Comparison of ENCODE assay signal across 11 cellular contexts in the genomic region with DNA sequence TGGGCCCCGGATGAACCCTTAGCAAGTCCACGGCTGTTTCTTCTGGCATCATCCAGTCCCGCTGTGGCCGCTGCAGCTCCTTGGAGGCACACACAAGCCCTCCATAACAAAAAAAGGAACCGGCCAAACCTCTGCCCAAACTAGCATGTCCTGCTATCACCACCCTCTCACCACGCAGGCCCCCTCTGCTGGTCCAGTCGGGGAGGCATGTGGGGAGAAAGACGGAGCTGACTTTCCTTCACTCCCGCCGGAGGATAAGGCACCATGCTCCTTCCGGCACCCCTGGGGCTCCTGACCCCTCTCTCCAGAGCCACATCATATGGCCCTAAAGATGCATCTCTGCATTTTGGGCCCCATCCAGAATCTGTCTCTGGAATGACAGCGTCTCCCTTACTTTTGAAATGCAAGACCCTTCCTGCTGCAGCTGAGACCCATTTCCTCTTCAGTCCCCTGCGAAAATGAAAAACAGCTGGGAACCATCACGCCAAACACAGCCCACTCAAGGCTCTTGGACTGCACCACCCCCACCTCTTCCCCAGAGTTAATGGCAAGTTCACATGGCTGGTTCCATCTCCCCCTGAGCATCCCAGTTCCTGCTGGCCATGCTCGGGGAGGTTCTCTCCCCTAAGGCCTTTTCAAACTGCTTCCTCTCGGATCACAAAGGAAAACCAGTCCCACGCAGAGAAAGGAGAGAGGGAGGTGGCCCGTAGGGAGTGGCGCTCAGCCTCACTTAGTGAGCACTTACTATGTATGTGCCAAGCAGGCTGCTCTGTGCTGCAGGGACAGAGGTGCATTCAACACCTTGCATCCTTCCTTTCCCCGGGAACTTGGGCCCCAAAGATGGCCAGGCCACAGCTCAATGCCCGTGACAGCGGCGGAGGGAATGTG. TPM values are rescaled to one million over a fixed set of nuclear protein-coding genes. Genes with fewer than 3 reads are reported as not detected.
DNase-seq lines count a peak whose midpoint lies in the region; TF ChIP-seq lines count a peak whose summit lies in the region.
"Had no signal": no experiment of that assay in that cellular context is flagged by ENCODE, and none has a peak within 500 bp of the region (broad histone marks: within the 10 kb centered on the region; RNA-seq: fewer than 3 reads in every experiment).

No MANE protein-coding gene starts in this region.

- no peaks in the 10 kb centered on the region for H3K79me1 ChIP-seq in trophoblast cell (ENCODE audit: low read length)

- no peak overlapping the region for H4K8ac ChIP-seq in trophoblast cell (ENCODE audit: low read depth, low read length)

- H3K23ac ChIP-seq in trophoblast cell (ENCODE audit: low read length) = no peak overlapping the region

- H4K12ac ChIP-seq in trophoblast cell (ENCODE audit: low read depth, low read length) = no peak overlapping the region

- H2AK5ac ChIP-seq in trophoblast cell (ENCODE audit: low read length) = no peak overlapping the region

- H3K18ac ChIP-seq in trophoblast cell (ENCODE audit: low read length) = no peak overlapping the region

- intact Hi-C loops in tibial artery (cut with DNase I; ENCODE audit: low total_unique reads) = no loop called here

- POLR2A ChIA-PET in BJ (lab: Charles Lee) = interaction anchor here (0.7 to 1.2 kb wide), 2 partner anchors 9 to 38 kb away, joined by 3 read pairs; a partner anchor contains a TSS

- H4K91ac ChIP-seq in trophoblast cell (ENCODE audit: low read depth, low read length) = peak overlapping the region; percentile 11

- H3K9ac ChIP-seq in trophoblast cell (ENCODE audit: low read length) = no peak overlapping the region

- H3K4me3 ChIP-seq in BJ (ENCODE audit: low read depth, low read length) (no peak overlapping the region), foreskin fibroblast (ENCODE audit: low read depth in 1 of 2, low read length in 2 of 2) (peak overlapping the region in 1 of 2 donors; percentile 4), trophoblast cell (ENCODE audit: low read depth, low read length) (peak overlapping the region; percentile 17), tibial artery (no peak overlapping the region)

- H3K4ac ChIP-seq in trophoblast cell (ENCODE audit: low read depth, low read length) = no peak overlapping the region

- H3K9me3 ChIP-seq in trophoblast cell (ENCODE audit: insufficient read depth, low read depth, low read length) (peaks cover 12% of the 10 kb centered on the region), tibial artery (no peaks in the 10 kb centered on the region)

- no peak overlapping the region for H3K4me2 ChIP-seq in trophoblast cell (ENCODE audit: low read length)

- no peak for DNase-seq in BJ (ENCODE audit: low read depth)
- DNase-seq in RPMI7951 (ENCODE audit: low read depth) = peak; percentile 77
- peak; percentile 59 to 83 for DNase-seq in foreskin fibroblast
- DNase-seq in trophoblast cell = no peak
- no peak for DNase-seq in NCI-H1694 treated with DMSO at 0.1 percent for 48 hours (lab: John Stamatoyannopoulos, UW)
- DNase-seq in T-helper 9 cell = no peak
- DNase-seq in NCI-H128 (lab: John Stamatoyannopoulos, UW; ENCODE audit: unreplicated experiment) = no peak
- no peak for DNase-seq in tibial artery
- DNase-seq: effector CD4-positive, alpha-beta T cell; hippocampal formation; NCI-H446 had no signal

- CTCF ChIA-PET in BJ (lab: Yijun Ruan, JAX) = interaction anchor here (0.7 to 5.3 kb wide), 18 partner anchors 9 to 298 kb away, joined by 3 to 51 read pairs (median 6); no protein-coding TSS in a partner anchor

- H2BK12ac ChIP-seq in trophoblast cell (ENCODE audit: low read length) = no peak overlapping the region

- WGBS in trophoblast cell (ENCODE audit: extremely low coverage, insufficient coverage, insufficient read length) = no CpG with 5 or more reads among the region's 23 CpGs

- peak overlapping the region; percentile 19 for H2AFZ ChIP-seq in trophoblast cell (ENCODE audit: insufficient read depth, low read length, poor library complexity)

- no peaks in the 10 kb centered on the region for H3K79me2 ChIP-seq in trophoblast cell (ENCODE audit: control insufficient read depth, insufficient read depth, low read length, poor library complexity)

- no peak overlapping the region for H3K14ac ChIP-seq in trophoblast cell (ENCODE audit: low read length)

- H2BK120ac ChIP-seq in trophoblast cell (ENCODE audit: insufficient read depth, low read length, poor library complexity) = no peak overlapping the region

- H2BK5ac ChIP-seq in trophoblast cell (ENCODE audit: low read depth, low read length, poor library complexity) = no peak overlapping the region

- TF ChIP-seq CTCF in BJ (IDR thresholded peaks at IDR 0.05; ENCODE audit: insufficient read depth, low read depth, low read length) (peak; percentile 73), foreskin fibroblast (IDR thresholded peaks at IDR 0.05; ENCODE audit: low read depth, low read length) (peak; percentile 49), tibial artery (IDR thresholded peaks at IDR 0.05) (peak in 1 of 2 experiments; percentile 15)

- H3K36me3 ChIP-seq in BJ (ENCODE audit: control insufficient read depth, insufficient read depth, low read length) (no peaks in the 10 kb centered on the region), trophoblast cell (ENCODE audit: control insufficient read depth in 1 of 2, insufficient read depth in 2 of 2, low read length in 2 of 2) (peaks cover 0 to 3% of the 10 kb centered on the region in 2 experiments), tibial artery (no peaks in the 10 kb centered on the region)

- H3K27ac ChIP-seq in trophoblast cell (ENCODE audit: low read depth, low read length) (no peak overlapping the region), tibial artery (no peak overlapping the region)

- H3K27me3 ChIP-seq in BJ (ENCODE audit: control insufficient read depth, insufficient read depth, low read length) (no peaks in the 10 kb centered on the region), trophoblast cell (ENCODE audit: insufficient read depth, low read length) (no peaks in the 10 kb centered on the region), tibial artery (no peaks in the 10 kb centered on the region)

- H3K4me1 ChIP-seq in trophoblast cell (ENCODE audit: control insufficient read depth in 1 of 2, insufficient read depth in 2 of 2, low read length in 2 of 2) (peaks cover 2 to 4% of the 10 kb centered on the region in 2 experiments), tibial artery (peaks cover 0 to 53% (median 40%) of the 10 kb centered on the region in 4 donors)

RNA-seq across cellular contexts. Expression of a gene that starts 35.2 kb away (rescaled TPM):
- 16.1 and 18.5 TPM in 2 replicates for polyA plus RNA-seq in BJ (2011; rRNA removed)
- 24.0 and 40.3 TPM in 2 replicates for polyA minus RNA-seq in BJ (2011; rRNA and poly(A)+ RNA removed)
- 121 and 159 TPM in 2 replicates for total RNA-seq in RPMI7951 (2014; rRNA removed; shearing (Covaris generic))
- 3.8 and 4.1 TPM in 2 replicates for polyA plus RNA-seq in trophoblast cell (2013)

RNA-seq across cellular contexts. Expression of a gene that starts 37.9 kb away (rescaled TPM):
- 522 and 695 TPM in 2 replicates for polyA plus RNA-seq in BJ (2011; rRNA removed)
- polyA minus RNA-seq in BJ (2011; rRNA and poly(A)+ RNA removed) = 839 and 1,058 TPM in 2 replicates
- total RNA-seq in RPMI7951 (2014; rRNA removed; shearing (Covaris generic)) = 3.6 and 4.1 TPM in 2 replicates
- polyA plus RNA-seq in trophoblast cell (2013) = 81.7 and 90.1 TPM in 2 replicates

Comparison
In these comparisons a context has a peak if more than half of its experiments do, and no peak if none do; other contexts are left out.
1. DNase-seq: peak in RPMI7951 (single experiment) and foreskin fibroblast (2 of 2); none in BJ (single experiment), trophoblast cell (0 of 2), NCI-H1694 treated with DMSO at 0.1 percent for 48 hours (single experiment), T-helper 9 cell (single experiment), NCI-H128 (single experiment) and tibial artery (0 of 2).